In the genomic region with DNA sequence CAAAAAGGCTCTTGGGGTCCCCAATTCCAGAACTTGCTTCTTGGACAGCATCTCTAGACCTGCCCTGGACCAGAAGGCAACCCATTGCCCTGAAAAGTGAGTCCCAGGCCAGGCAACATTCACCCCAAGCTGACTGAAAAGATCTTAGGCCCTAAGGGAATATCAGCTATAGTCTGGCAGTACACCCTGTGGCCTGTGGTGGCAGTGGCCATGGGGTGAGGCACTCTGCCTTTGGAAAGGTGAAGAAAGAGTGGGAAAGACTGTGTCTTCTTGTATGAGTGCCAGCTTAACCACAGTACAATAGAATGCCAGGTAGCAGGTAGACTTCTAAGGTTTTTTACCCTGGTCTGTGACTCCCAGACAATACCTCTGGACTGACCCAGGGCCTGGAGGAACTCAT, we compare ENCODE assay signal across 2 cellular contexts.
TF ChIP-seq lines count a peak whose summit lies in the region.

No MANE protein-coding gene starts in this region.

TF ChIP-seq in H1, 55 proteins besides CTCF, POLR2A, EP300 and RAD21:
- no peak for TF ChIP-seq SAP30 (IDR thresholded peaks at IDR 0.05; ENCODE audit: insufficient read depth, insufficient replicate concordance, low read length)
- TF ChIP-seq SP4 (IDR thresholded peaks at IDR 0.05; ENCODE audit: low read length), result no peak
- no peak for TF ChIP-seq ASH2L (IDR thresholded peaks at IDR 0.05; ENCODE audit: low read length)
- no peak for TF ChIP-seq RNF2 (IDR thresholded peaks at IDR 0.05; ENCODE audit: borderline replicate concordance, low read depth, low read length, missing control alignments, poor library complexity, severe bottlenecking)
- TF ChIP-seq CBX5 (IDR thresholded peaks at IDR 0.05; ENCODE audit: low read depth, low read length), result no peak
- no peak for TF ChIP-seq BRCA1 (IDR thresholded peaks at IDR 0.05; ENCODE audit: low read depth, low read length)
- no peak for TF ChIP-seq SIN3A (conservative IDR thresholded peaks at IDR 0.05 in 1 of 2, IDR thresholded peaks at IDR 0.05 in 1 of 2; ENCODE audit: low read depth in 1 of 2, low read length in 2 of 2)
- TF ChIP-seq SIRT6 (IDR thresholded peaks at IDR 0.05; ENCODE audit: low read length), result no peak
- TF ChIP-seq, protein P1, sequence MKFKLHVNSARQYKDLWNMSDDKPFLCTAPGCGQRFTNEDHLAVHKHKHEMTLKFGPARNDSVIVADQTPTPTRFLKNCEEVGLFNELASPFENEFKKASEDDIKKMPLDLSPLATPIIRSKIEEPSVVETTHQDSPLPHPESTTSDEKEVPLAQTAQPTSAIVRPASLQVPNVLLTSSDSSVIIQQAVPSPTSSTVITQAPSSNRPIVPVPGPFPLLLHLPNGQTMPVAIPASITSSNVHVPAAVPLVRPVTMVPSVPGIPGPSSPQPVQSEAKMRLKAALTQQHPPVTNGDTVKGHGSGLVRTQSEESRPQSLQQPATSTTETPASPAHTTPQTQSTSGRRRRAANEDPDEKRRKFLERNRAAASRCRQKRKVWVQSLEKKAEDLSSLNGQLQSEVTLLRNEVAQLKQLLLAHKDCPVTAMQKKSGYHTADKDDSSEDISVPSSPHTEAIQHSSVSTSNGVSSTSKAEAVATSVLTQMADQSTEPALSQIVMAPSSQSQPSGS (IDR thresholded peaks at IDR 0.05; ENCODE audit: low read length), result no peak
- no peak for TF ChIP-seq CTBP2 (IDR thresholded peaks at IDR 0.05; ENCODE audit: borderline replicate concordance, insufficient read depth, insufficient read length, low read length)
- TF ChIP-seq JUN (IDR thresholded peaks at IDR 0.05; ENCODE audit: low read depth, low read length), result no peak
- TF ChIP-seq, protein P2, sequence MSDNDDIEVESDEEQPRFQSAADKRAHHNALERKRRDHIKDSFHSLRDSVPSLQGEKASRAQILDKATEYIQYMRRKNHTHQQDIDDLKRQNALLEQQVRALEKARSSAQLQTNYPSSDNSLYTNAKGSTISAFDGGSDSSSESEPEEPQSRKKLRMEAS (IDR thresholded peaks at IDR 0.05), result no peak
- TF ChIP-seq TAF7 (optimal IDR thresholded peaks at IDR 0.05; ENCODE audit: borderline replicate concordance, low read depth, low read length), result no peak
- no peak for TF ChIP-seq TCF12 (IDR thresholded peaks at IDR 0.05; ENCODE audit: low read depth, low read length)
- TF ChIP-seq CHD1 (IDR thresholded peaks at IDR 0.05; ENCODE audit: low read depth, low read length), result no peak
- TF ChIP-seq TBP (IDR thresholded peaks at IDR 0.05; ENCODE audit: low read depth, low read length), result no peak
TF ChIP-seq in H1: peak in this region for 0.

TF ChIP-seq in GM12891, 5 proteins besides CTCF, POLR2A, EP300 and RAD21:
- TF ChIP-seq PAX5 (IDR thresholded peaks at IDR 0.05; ENCODE audit: insufficient read depth, low read length, severe bottlenecking), result no peak
